ENCODE assay signal across 8 cellular contexts in genomic region chr1:200410566-200410878, GRCh38. TPM values are rescaled to one million over a fixed set of nuclear protein-coding genes. Genes with fewer than 3 reads are reported as not detected.
DNase-seq lines count a peak whose midpoint lies in the region; ATAC-seq and TF ChIP-seq lines count a peak whose summit lies in the region.

No MANE protein-coding gene starts in this region.

- ATAC-seq in HG03432 (IDR thresholded peaks at IDR 0.05; ENCODE audit: unreplicated experiment): peak; percentile 4
- ATAC-seq in GM19324 (IDR thresholded peaks at IDR 0.05; ENCODE audit: low FRiP score, unreplicated experiment): no peak

- H3K36me3 ChIP-seq in Peyer's patch (no peaks in the 10 kb centered on the region), endodermal cell (ENCODE audit: control insufficient read depth, insufficient read depth, low read length) (peaks cover 38% of the 10 kb centered on the region), neuron (ENCODE audit: insufficient read depth, low read length) (peaks cover 29% of the 10 kb centered on the region)

- H3K9me3 Mint-ChIP-seq in endodermal cell: no peaks in the 10 kb centered on the region

- peak overlapping the region; percentile 97 for H2AFZ ChIP-seq in neuron (ENCODE audit: low read depth, low read length)

- 0 to 3% methylated on average over 3 to 8 of the region's 8 CpGs for WGBS in endodermal cell (ENCODE audit: insufficient coverage in 1 of 2, insufficient read length in 1 of 2), 2 experiments

- H3K27me3 Mint-ChIP-seq in endodermal cell (ENCODE audit: insufficient read depth): no peaks in the 10 kb centered on the region

- TF ChIP-seq CTCF in GM12864 (IDR thresholded peaks at IDR 0.05; ENCODE audit: low read depth, low read length, missing control alignments) (no peak), Peyer's patch (IDR thresholded peaks at IDR 0.05) (peak in 1 of 6 experiments; percentile 6), endodermal cell (conservative IDR thresholded peaks at IDR 0.05) (no peak)

- peak overlapping the region; percentile 92 for H3K27ac Mint-ChIP-seq in endodermal cell

- no peak overlapping the region for H3K9ac ChIP-seq in endodermal cell (ENCODE audit: extremely low read depth, low read length, poor library complexity, severe bottlenecking)

- H3K4me1 ChIP-seq in Peyer's patch (peaks cover 3 to 37% (median 4%) of the 10 kb centered on the region in 4 donors), endodermal cell (ENCODE audit: control insufficient read depth, insufficient read depth, low read length) (no peaks in the 10 kb centered on the region), neuron (ENCODE audit: insufficient read depth, low read length) (peaks cover 19% of the 10 kb centered on the region)

- H3K36me3 Mint-ChIP-seq in endodermal cell (ENCODE audit: low read depth): peaks cover 39% of the 10 kb centered on the region

- H3K27ac ChIP-seq in Peyer's patch: peak overlapping the region in 3 of 4 donors; percentile 87 to 90 (median 87)
- H3K27ac ChIP-seq in endodermal cell (ENCODE audit: low read depth, low read length): no peak overlapping the region

- peaks cover 51% of the 10 kb centered on the region for H3K4me1 Mint-ChIP-seq in endodermal cell

- TF ChIP-seq POLR2A in Peyer's patch (IDR thresholded peaks at IDR 0.05): peak in 1 of 2 donors; percentile 22

- H3K4me3 Mint-ChIP-seq in endodermal cell: peak overlapping the region; percentile 91

- H3K9me3 ChIP-seq in Peyer's patch (no peaks in the 10 kb centered on the region), endodermal cell (ENCODE audit: control insufficient read depth, low read length) (no peaks in the 10 kb centered on the region), neuron (ENCODE audit: low read length) (peaks cover 16% of the 10 kb centered on the region)

- H3K4me3 ChIP-seq in GM12864 (ENCODE audit: low read depth, low read length): peak overlapping the region; percentile 99
- peak overlapping the region; percentile 89 to 98 (median 96) for H3K4me3 ChIP-seq in Peyer's patch
- H3K4me3 ChIP-seq in endodermal cell (ENCODE audit: low read length): peak overlapping the region; percentile 93
- H3K4me3 ChIP-seq in neuron (ENCODE audit: low read length): peak overlapping the region; percentile 90

- no peaks in the 10 kb centered on the region for H3K27me3 ChIP-seq in Peyer's patch
- H3K27me3 ChIP-seq in endodermal cell (ENCODE audit: control insufficient read depth, insufficient read depth, low read length, poor library complexity, severe bottlenecking): no peaks in the 10 kb centered on the region
- no peaks in the 10 kb centered on the region for H3K27me3 ChIP-seq in neuron (ENCODE audit: insufficient read depth, low read length)

- DNase-seq in GM12864 (ENCODE audit: low read depth) (no peak), Peyer's patch (peak in 2 of 3 donors; percentile 25 to 64), endodermal cell (peak; percentile 69), D341Med (ENCODE audit: low spot score) (no peak), NCI-H1930 (lab: John Stamatoyannopoulos, UW) (no peak)

RNA-seq across cellular contexts. Expression of gene ZNF281, which starts 0.7 kb away (rescaled TPM):
- total RNA-seq in Peyer's patch (10 to 100 TPM in 1 of 4 donors, 1 to 10 TPM in 3; 6.3 to 12.2 (median 8.7) TPM), endodermal cell (10 to 100 TPM; 51.7 to 61.1 TPM)
- polyA plus RNA-seq in endodermal cell (2013, experiment 1 of 2): 35.6 TPM
- polyA plus RNA-seq in endodermal cell (2013, experiment 2 of 2): 33.7 TPM

Comparison
In these comparisons a context has a peak if more than half of its experiments do, and no peak if none do; other contexts are left out.
1. DNase-seq: peak in Peyer's patch (2 of 3) and endodermal cell (single experiment); none in GM12864 (single experiment), D341Med (single experiment) and NCI-H1930 (0 of 2).
2. Peak in every context shown above with its lines, with median percentiles within 50 percentile points of each other: H3K4me3 ChIP-seq.